In genomic region chr2:43080626-43081025, GRCh38 we compare ENCODE assay signal across 22 cellular contexts.
A peak's percentile ranks its signal among the peaks of the same experiment; 100 is the strongest.
DNase-seq lines count a peak whose midpoint lies in the region; ATAC-seq and TF ChIP-seq lines count a peak whose summit lies in the region.
"Had no signal": no experiment of that assay in that cellular context is flagged by ENCODE, and none has a peak within 500 bp of the region (broad histone marks: within the 10 kb centered on the region; RNA-seq: fewer than 3 reads in every experiment).

No MANE protein-coding gene starts in this region.

- no peaks in the 10 kb centered on the region for H3K27me3 ChIP-seq in mammary epithelial cell (ENCODE audit: insufficient read depth, low read length)
- H3K27me3 ChIP-seq in upper lobe of left lung: no peaks in the 10 kb centered on the region
- H3K27me3 ChIP-seq: esophagus squamous epithelium, suprapubic skin had no signal

- POLR2A ChIA-PET in MCF 10A (lab: Yijun Ruan, JAX): interaction anchor here (0.6 to 6.4 kb wide), 4 partner anchors 22 to 142 kb away, joined by 3 to 54 read pairs (median 4); no protein-coding TSS in a partner anchor

- no peaks in the 10 kb centered on the region for H3K36me3 ChIP-seq in mammary epithelial cell (ENCODE audit: insufficient read depth, low read length)
- no peaks in the 10 kb centered on the region for H3K36me3 ChIP-seq in upper lobe of left lung
- H3K36me3 ChIP-seq: esophagus squamous epithelium, suprapubic skin had no signal

- H3K9me3 ChIP-seq in mammary epithelial cell (replicated peaks; ENCODE audit: insufficient read depth, low read length) (no peaks in the 10 kb centered on the region), T-helper 17 cell (ENCODE audit: control insufficient read depth, low read length, poor library complexity, severe bottlenecking) (no peaks in the 10 kb centered on the region), upper lobe of left lung (no peaks in the 10 kb centered on the region)
- H3K9me3 ChIP-seq: esophagus squamous epithelium, suprapubic skin had no signal

- in situ Hi-C loops in mammary epithelial cell (cut with MboI; ENCODE audit: low sequenced_read_pairs in 2 of 2): no loop called here

- H3K4me3 Mint-ChIP-seq in MCF 10A (ENCODE audit: unreplicated experiment): no peak overlapping the region
- peak overlapping the region; percentile 73 for H3K4me3 Mint-ChIP-seq in T-helper 17 cell
- no peak overlapping the region for H3K4me3 Mint-ChIP-seq in mesothelial cell of epicardium
- H3K4me3 Mint-ChIP-seq in type B pancreatic cell: no peak overlapping the region
- H3K4me3 Mint-ChIP-seq: activated naive CD8-positive, alpha-beta T cell treated with anti-CD3 and anti-CD28 coated beads for 36 hours; activated T-helper 17 cell treated with anti-CD3 and anti-CD28 coated beads, Interleukin-2, amount 50 U/mL, for 72 hours; HFFc6; memory B cell had no signal

- no peak overlapping the region for H3K4me3 ChIP-seq in mammary epithelial cell (replicated peaks in 1 of 3; ENCODE audit: insufficient read depth in 1 of 3, low read depth in 2 of 3, low read length in 3 of 3)
- H3K4me3 ChIP-seq in upper lobe of left lung: no peak overlapping the region
- H3K4me3 ChIP-seq: esophagus squamous epithelium, suprapubic skin had no signal

- BruUV-seq in MCF 10A (replicated peaks; lab: Mats Ljungman, UMichigan) (no TSS peak), mammary epithelial cell (replicated peaks; lab: Mats Ljungman, UMichigan) (no TSS peak)

- intact Hi-C loops in MCF 10A (cut with micrococcal nuclease) (no loop called here), mammary epithelial cell (cut with micrococcal nuclease) (no loop called here)

- TF ChIP-seq CTCF in MCF 10A (IDR thresholded peaks at IDR 0.05; ENCODE audit: unreplicated experiment): no peak
- no peak for TF ChIP-seq CTCF in mammary epithelial cell (conservative IDR thresholded peaks at IDR 0.05 in 1 of 2, IDR thresholded peaks at IDR 0.05 in 1 of 2; ENCODE audit: extremely low read depth in 1 of 2, insufficient read depth in 1 of 2, low read depth in 1 of 2, low read length in 2 of 2)
- no peak for TF ChIP-seq CTCF in mesothelial cell of epicardium (IDR thresholded peaks at IDR 0.05; ENCODE audit: unreplicated experiment)
- TF ChIP-seq CTCF in type B pancreatic cell (conservative IDR thresholded peaks at IDR 0.05): no peak
- no peak for TF ChIP-seq CTCF in upper lobe of left lung (IDR thresholded peaks at IDR 0.05)

- WGBS in mammary epithelial cell (ENCODE audit: low coverage, missing lambda C conversion rate): 83% methylated on average over 9 of the region's 9 CpGs
- WGBS in upper lobe of left lung, 2 donors: 97 to 100% methylated on average over 2 to 9 of the region's 9 CpGs

- no peak overlapping the region for H3K4me2 ChIP-seq in mammary epithelial cell (ENCODE audit: insufficient read depth, low read depth, low read length)

- H3K27ac Mint-ChIP-seq in MCF 10A (ENCODE audit: low read depth, unreplicated experiment): peak overlapping the region; percentile 31
- no peak overlapping the region for H3K27ac Mint-ChIP-seq in T-helper 17 cell
- H3K27ac Mint-ChIP-seq in mesothelial cell of epicardium: peak overlapping the region; percentile 47
- H3K27ac Mint-ChIP-seq in type B pancreatic cell: peak overlapping the region; percentile 36
- H3K27ac Mint-ChIP-seq: activated naive CD8-positive, alpha-beta T cell treated with anti-CD3 and anti-CD28 coated beads for 36 hours; activated T-helper 17 cell treated with anti-CD3 and anti-CD28 coated beads, Interleukin-2, amount 50 U/mL, for 72 hours; memory B cell had no signal

- H3K27me3 Mint-ChIP-seq in MCF 10A (ENCODE audit: insufficient read depth, unreplicated experiment) (no peaks in the 10 kb centered on the region), T-helper 17 cell (no peaks in the 10 kb centered on the region), mesothelial cell of epicardium (ENCODE audit: low read depth) (no peaks in the 10 kb centered on the region), type B pancreatic cell (no peaks in the 10 kb centered on the region)
- H3K27me3 Mint-ChIP-seq: activated naive CD8-positive, alpha-beta T cell treated with anti-CD3 and anti-CD28 coated beads for 36 hours; activated T-helper 17 cell treated with anti-CD3 and anti-CD28 coated beads, Interleukin-2, amount 50 U/mL, for 72 hours; memory B cell; naive thymus-derived CD8-positive, alpha-beta T cell had no signal

- H3K36me3 Mint-ChIP-seq in MCF 10A (ENCODE audit: insufficient read depth, unreplicated experiment) (peaks cover 16% of the 10 kb centered on the region), T-helper 17 cell (ENCODE audit: low read depth) (no peaks in the 10 kb centered on the region), mesothelial cell of epicardium (no peaks in the 10 kb centered on the region), type B pancreatic cell (no peaks in the 10 kb centered on the region)
- H3K36me3 Mint-ChIP-seq: activated naive CD8-positive, alpha-beta T cell treated with anti-CD3 and anti-CD28 coated beads for 36 hours; memory B cell; naive thymus-derived CD8-positive, alpha-beta T cell had no signal

- dilution Hi-C loops in mammary epithelial cell (cut with HindIII; ENCODE audit: low sequenced_read_pairs): no loop called here

- H3K4me1 Mint-ChIP-seq in MCF 10A (ENCODE audit: insufficient read depth, unreplicated experiment) (peaks cover 61% of the 10 kb centered on the region), T-helper 17 cell (peaks cover 4% of the 10 kb centered on the region), mesothelial cell of epicardium (peaks cover 66% of the 10 kb centered on the region), type B pancreatic cell (ENCODE audit: unreplicated experiment) (peaks cover 49% of the 10 kb centered on the region)
- H3K4me1 Mint-ChIP-seq: activated T-helper 17 cell treated with anti-CD3 and anti-CD28 coated beads, Interleukin-2, amount 50 U/mL, for 72 hours had no signal

- ATAC-seq in T-helper 17 cell: no peak
- ATAC-seq in upper lobe of left lung (ENCODE audit: low FRiP score in 2 of 2): no peak
- ATAC-seq: activated T-helper 17 cell treated with anti-CD3 and anti-CD28 coated beads, Interleukin-2, amount 50 U/mL, for 72 hours; naive thymus-derived CD8-positive, alpha-beta T cell had no signal

- H2AFZ ChIP-seq in mammary epithelial cell (ENCODE audit: low read depth, low read length): no peak overlapping the region
- H2AFZ ChIP-seq: parathyroid adenoma had no signal

- H3K9me3 Mint-ChIP-seq in MCF 10A (ENCODE audit: unreplicated experiment) (no peaks in the 10 kb centered on the region), mesothelial cell of epicardium (no peaks in the 10 kb centered on the region), type B pancreatic cell (no peaks in the 10 kb centered on the region)
- H3K9me3 Mint-ChIP-seq: activated naive CD8-positive, alpha-beta T cell treated with anti-CD3 and anti-CD28 coated beads for 36 hours; activated T-helper 17 cell treated with anti-CD3 and anti-CD28 coated beads, Interleukin-2, amount 50 U/mL, for 72 hours; HFFc6; memory B cell; naive thymus-derived CD8-positive, alpha-beta T cell had no signal

- H3K4me1 ChIP-seq in mammary epithelial cell (ENCODE audit: insufficient read depth, low read length) (peaks cover 45% of the 10 kb centered on the region), upper lobe of left lung (peaks cover 47 to 65% (median 50%) of the 10 kb centered on the region in 4 donors)

- TF ChIP-seq EP300 in upper lobe of left lung (IDR thresholded peaks at IDR 0.05): no peak

- H3K79me2 ChIP-seq in mammary epithelial cell (ENCODE audit: insufficient read depth, low read length): no peaks in the 10 kb centered on the region
- H3K79me2 ChIP-seq: parathyroid adenoma had no signal

- no peaks in the 10 kb centered on the region for H4K20me1 ChIP-seq in mammary epithelial cell (ENCODE audit: insufficient read depth, low read length)

- DNase-seq in MCF 10A (ENCODE audit: unreplicated experiment): no peak
- no peak for DNase-seq in mammary epithelial cell
- DNase-seq in T-helper 17 cell: no peak
- DNase-seq in mesothelial cell of epicardium (ENCODE audit: low spot score in 2 of 2, unreplicated experiment in 2 of 2): no peak
- no peak for DNase-seq in type B pancreatic cell (ENCODE audit: extremely low spot score, unreplicated experiment)
- no peak for DNase-seq in D341Med (ENCODE audit: low spot score)
- DNase-seq in cerebellar nuclear complex (lab: John Stamatoyannopoulos, UW): no peak
- no peak for DNase-seq in upper lobe of left lung
- DNase-seq: activated naive CD8-positive, alpha-beta T cell treated with anti-CD3 and anti-CD28 coated beads for 36 hours; effector memory CD4-positive, alpha-beta T cell; esophagus squamous epithelium; HFFc6; KG1; NCI-H187; NCI-H226; NCI-H774; SHP77 treated with DMSO at 0.1 percent for 48 hours had no signal

- H3K27ac ChIP-seq in mammary epithelial cell (ENCODE audit: insufficient read depth, low read depth, low read length) (no peak overlapping the region), upper lobe of left lung (no peak overlapping the region)
- H3K27ac ChIP-seq: parathyroid adenoma, suprapubic skin had no signal

- no peak overlapping the region for H3K9ac ChIP-seq in mammary epithelial cell (ENCODE audit: insufficient read depth, low read length)
- H3K9ac ChIP-seq: parathyroid adenoma had no signal

- CTCF ChIA-PET in MCF 10A (lab: Yijun Ruan, JAX) (interaction anchor here (0.8 to 1.7 kb wide), 4 partner anchors 50 to 404 kb away, joined by 3 to 6 read pairs (median 4); no protein-coding TSS in a partner anchor), mammary epithelial cell (lab: Charles Lee; ENCODE audit: low non-redundant PET) (no interaction called here)

- no peak for TF ChIP-seq POLR2A in upper lobe of left lung (IDR thresholded peaks at IDR 0.05)
